In genomic region chr3:14110699-14111098, GRCh38 we compare ENCODE assay signal across 22 cellular contexts.
"Had no signal": no experiment of that assay in that cellular context is flagged by ENCODE, and none has a peak within 500 bp of the region (broad histone marks: within the 10 kb centered on the region; RNA-seq: fewer than 3 reads in every experiment).

No MANE protein-coding gene starts in this region.

- H3K27me3 Mint-ChIP-seq: memory B cell; stimulated activated naive CD8-positive, alpha-beta T cell treated with anti-CD3 and anti-CD28 coated beads, Interleukin-15, amount 100 ng/mL, for 72 hours had no signal

- H3K4me1 Mint-ChIP-seq: memory B cell; natural killer cell; stimulated activated naive CD8-positive, alpha-beta T cell treated with anti-CD3 and anti-CD28 coated beads, Interleukin-15, amount 100 ng/mL, for 72 hours had no signal

- DNase-seq: dorsolateral prefrontal cortex; effector CD4-positive, alpha-beta T cell; gastrocnemius medialis; head of caudate nucleus; kidney; natural killer cell; occipital lobe; ovary; small intestine; stimulated activated CD4-positive, alpha-beta T cell treated with anti-CD3 and anti-CD28 coated beads, Interleukin-15, amount 100 ng/mL, for 24 hours; stimulated activated CD4-positive, alpha-beta T cell treated with anti-CD3 and anti-CD28 coated beads, Interleukin-2, amount 100 ng/mL, for 48 hours; stimulated activated naive CD4-positive, alpha-beta T cell; stimulated activated naive CD8-positive, alpha-beta T cell treated with anti-CD3 and anti-CD28 coated beads, Interleukin-15, amount 100 ng/mL, for 72 hours; transverse colon; upper lobe of right lung; uterus had no signal

- FAIRE-seq: colon, kidney, small intestine had no signal

- H3K27me3 ChIP-seq: dorsolateral prefrontal cortex, esophagus muscularis mucosa, gastrocnemius medialis, ovary, right atrium auricular region, suprapubic skin, transverse colon, upper lobe of right lung, uterus had no signal

- H3K27ac Mint-ChIP-seq: memory B cell, natural killer cell had no signal

- H3K4me3 ChIP-seq: dorsolateral prefrontal cortex, esophagus muscularis mucosa, gastrocnemius medialis, lung, ovary, right atrium auricular region, suprapubic skin, transverse colon, upper lobe of right lung, uterus had no signal

- H3K4me3 Mint-ChIP-seq: memory B cell; natural killer cell; stimulated activated naive CD8-positive, alpha-beta T cell treated with anti-CD3 and anti-CD28 coated beads, Interleukin-15, amount 100 ng/mL, for 72 hours had no signal

- H3K9me3 Mint-ChIP-seq: memory B cell; natural killer cell; stimulated activated naive CD8-positive, alpha-beta T cell treated with anti-CD3 and anti-CD28 coated beads, Interleukin-15, amount 100 ng/mL, for 72 hours had no signal

- H3K36me3 ChIP-seq: ovary, uterus had no signal
